In genomic region chr5:180810210-180811011, GRCh38 we compare ENCODE assay signal across 1 cellular context.
A peak's percentile ranks its signal among the peaks of the same experiment; 100 is the strongest.
TF ChIP-seq lines count a peak whose summit lies in the region.

No MANE protein-coding gene starts in this region.

TF ChIP-seq in K562, 482 proteins besides CTCF, POLR2A, EP300 and RAD21 (continued from another document and continues in another):
- TF ChIP-seq MCM3 (IDR thresholded peaks at IDR 0.05) = no peak
- TF ChIP-seq CHCHD3 (CRISPR knock-in tag; IDR thresholded peaks at IDR 0.05) = no peak
- TF ChIP-seq ZNF584 (CRISPR knock-in tag; IDR thresholded peaks at IDR 0.05; ENCODE audit: low read depth) = no peak
- TF ChIP-seq ZNF232 (CRISPR knock-in tag; IDR thresholded peaks at IDR 0.05) = no peak; the same call in 1 of the 2 replicates
- no peak for TF ChIP-seq ZFP91 (CRISPR knock-in tag; IDR thresholded peaks at IDR 0.05)
- no peak for TF ChIP-seq ZNF780A (CRISPR knock-in tag; IDR thresholded peaks at IDR 0.05)
- no peak for TF ChIP-seq CC2D1A (IDR thresholded peaks at IDR 0.05)
- no peak for TF ChIP-seq ZNF316 (IDR thresholded peaks at IDR 0.05)
- peak; percentile 9; the same call in 1 of the 2 replicates for TF ChIP-seq FOXP4 (CRISPR knock-in tag; IDR thresholded peaks at IDR 0.05; ENCODE audit: borderline replicate concordance)
- peak; percentile 49 for TF ChIP-seq TBP (optimal IDR thresholded peaks at IDR 0.05; ENCODE audit: low read depth, low read length)
- peak; percentile 99 for TF ChIP-seq GABPA (tag; conservative IDR thresholded peaks at IDR 0.05; ENCODE audit: low read depth)
- TF ChIP-seq VEZF1 (CRISPR knock-in tag; IDR thresholded peaks at IDR 0.05) = peak; percentile 98
- TF ChIP-seq ZBTB33 (CRISPR knock-in tag; IDR thresholded peaks at IDR 0.05) = peak; percentile 36; the same call in 1 of the 2 replicates
- TF ChIP-seq NR2C2 (CRISPR knock-in tag; IDR thresholded peaks at IDR 0.05) = peak; percentile 8; the same call in 1 of the 2 replicates
- TF ChIP-seq NR2C2 (tag; IDR thresholded peaks at IDR 0.05) = peak; percentile 94
- TF ChIP-seq NCOA1 (IDR thresholded peaks at IDR 0.05; ENCODE audit: low read depth) = peak; percentile 78
- TF ChIP-seq STAG1 (CRISPR knock-in tag; IDR thresholded peaks at IDR 0.05; ENCODE audit: borderline replicate concordance) = no peak
- no peak for TF ChIP-seq HOXB6 (CRISPR knock-in tag; IDR thresholded peaks at IDR 0.05; ENCODE audit: borderline replicate concordance)
- TF ChIP-seq MCM5 (IDR thresholded peaks at IDR 0.05; ENCODE audit: low read depth) = no peak
- TF ChIP-seq TAL1 (IDR thresholded peaks at IDR 0.05) = no peak; the same call in 1 of the 2 replicates
- TF ChIP-seq THAP7 (CRISPR knock-in tag; IDR thresholded peaks at IDR 0.05) = peak; percentile 83; the same call in 1 of the 2 replicates
- 0 out of 2 replicates have a peak, but pooled peaks have one; percentile 39 for TF ChIP-seq ZNF263 (CRISPR knock-in tag; IDR thresholded peaks at IDR 0.05; ENCODE audit: borderline replicate concordance)
- TF ChIP-seq RNF2 (IDR thresholded peaks at IDR 0.05) = peak; percentile 80
- TF ChIP-seq ZNF224 (CRISPR knock-in tag; IDR thresholded peaks at IDR 0.05) = no peak
- TF ChIP-seq USF1 (CRISPR knock-in tag; IDR thresholded peaks at IDR 0.05) = no peak; the same call in 1 of the 2 replicates
- TF ChIP-seq USF2 (CRISPR knock-in tag; IDR thresholded peaks at IDR 0.05) = no peak
- TF ChIP-seq E2F8 (IDR thresholded peaks at IDR 0.05; ENCODE audit: low read depth, partially characterized antibody) = peak; percentile 92
- TF ChIP-seq ZNF444 (CRISPR knock-in tag; IDR thresholded peaks at IDR 0.05) = 0 out of 2 replicates have a peak, but pooled peaks have one; percentile 30
- TF ChIP-seq ZFP1 (CRISPR knock-in tag; IDR thresholded peaks at IDR 0.05) = no peak; the same call in 1 of the 2 replicates
- TF ChIP-seq SMAD4 (CRISPR knock-in tag; conservative IDR thresholded peaks at IDR 0.05) = peak; percentile 70
- TF ChIP-seq IFI16 (CRISPR knock-in tag; IDR thresholded peaks at IDR 0.05) = no peak
- no peak for TF ChIP-seq ZNF212 (CRISPR knock-in tag; IDR thresholded peaks at IDR 0.05)
- no peak for TF ChIP-seq HNRNPH1 (optimal IDR thresholded peaks at IDR 0.05; ENCODE audit: low read depth, low read length)
- TF ChIP-seq DIDO1 (tag; IDR thresholded peaks at IDR 0.05; ENCODE audit: low read depth) = peak; percentile 68; the same call in 1 of the 2 replicates
- no peak for TF ChIP-seq ZNF696 (CRISPR knock-in tag; conservative IDR thresholded peaks at IDR 0.05)
- peak; percentile 32; the same call in 1 of the 2 replicates for TF ChIP-seq TRIM28 (IDR thresholded peaks at IDR 0.05)
- no peak for TF ChIP-seq ZZZ3 (IDR thresholded peaks at IDR 0.05)
- TF ChIP-seq MAX (CRISPR knock-in tag; IDR thresholded peaks at IDR 0.05) = peak; percentile 95
- no peak for TF ChIP-seq IRF1 (CRISPR knock-in tag; IDR thresholded peaks at IDR 0.05; ENCODE audit: borderline replicate concordance)
- TF ChIP-seq ZHX1 (conservative IDR thresholded peaks at IDR 0.05; ENCODE audit: low read length) = no peak
- TF ChIP-seq ZBTB5 (IDR thresholded peaks at IDR 0.05) = no peak
- no peak for TF ChIP-seq CBX2 (IDR thresholded peaks at IDR 0.05; ENCODE audit: insufficient read depth, low read length, poor library complexity, severe bottlenecking)
- 0 out of 4 replicates have a peak, but pooled peaks of 1 of the 2 experiments have one; percentile 15 for TF ChIP-seq FOXK2 (conservative IDR thresholded peaks at IDR 0.05 in 1 of 2, IDR thresholded peaks at IDR 0.05 in 1 of 2; ENCODE audit: low read depth in 2 of 2)
- no peak for TF ChIP-seq U2AF2 (optimal IDR thresholded peaks at IDR 0.05; ENCODE audit: low read depth, low read length)
- no peak for TF ChIP-seq ZC3H11A (IDR thresholded peaks at IDR 0.05; ENCODE audit: low read depth, low read length)
- TF ChIP-seq POU5F1 (IDR thresholded peaks at IDR 0.05; ENCODE audit: borderline replicate concordance, low read depth, low read length, partially characterized antibody) = no peak
- TF ChIP-seq TEAD2 (tag; IDR thresholded peaks at IDR 0.05) = no peak
- peak; percentile 90 for TF ChIP-seq TAF9B (IDR thresholded peaks at IDR 0.05; ENCODE audit: partially characterized antibody)
